In genomic region chr18:24404591-24404990, GRCh38 we compare ENCODE assay signal across 37 cellular contexts. TPM values are rescaled to one million over a fixed set of nuclear protein-coding genes. Genes with fewer than 3 reads are reported as not detected.
A peak's percentile ranks its signal among the peaks of the same experiment; 100 is the strongest.
DNase-seq lines count a peak whose midpoint lies in the region; ATAC-seq, FAIRE-seq and TF ChIP-seq lines count a peak whose summit lies in the region.
"Had no signal": no experiment of that assay in that cellular context is flagged by ENCODE, and none has a peak within 500 bp of the region (broad histone marks: within the 10 kb centered on the region; RNA-seq: fewer than 3 reads in every experiment).

No MANE protein-coding gene starts in this region.

- no peaks in the 10 kb centered on the region for H3K36me3 ChIP-seq in endodermal cell (ENCODE audit: control insufficient read depth, insufficient read depth, low read length)
- no peaks in the 10 kb centered on the region for H3K36me3 ChIP-seq in thyroid gland
- H3K36me3 ChIP-seq in vagina, result no peaks in the 10 kb centered on the region
- no peaks in the 10 kb centered on the region for H3K36me3 ChIP-seq in pancreas
- H3K36me3 ChIP-seq: BE2C; BLaER1; BLaER1 treated with 17β-estradiol and CSF1 and Interleukin-3, amounts not matched to agents 10 nM and 100 nM had no signal

- no peaks in the 10 kb centered on the region for H3K36me3 Mint-ChIP-seq in endodermal cell (ENCODE audit: low read depth)
- H3K36me3 Mint-ChIP-seq: CD14-positive monocyte; CD4-positive, alpha-beta memory T cell; CD4-positive, CD25-positive, alpha-beta regulatory T cell; CD8-positive, alpha-beta memory T cell; CD8-positive, alpha-beta T cell had no signal

- H3K9me3 Mint-ChIP-seq in endodermal cell, result peaks cover 14% of the 10 kb centered on the region
- H3K9me3 Mint-ChIP-seq: CD4-positive, alpha-beta T cell; CD8-positive, alpha-beta T cell had no signal

- H3K27me3 Mint-ChIP-seq in endodermal cell (ENCODE audit: insufficient read depth), result peaks cover 10% of the 10 kb centered on the region

- H3K9me3 ChIP-seq in endodermal cell (ENCODE audit: control insufficient read depth, low read length) (peaks cover 10% of the 10 kb centered on the region), thyroid gland (no peaks in the 10 kb centered on the region), vagina (no peaks in the 10 kb centered on the region), pancreas (no peaks in the 10 kb centered on the region)
- H3K9me3 ChIP-seq: A549; BE2C; BLaER1; BLaER1 treated with 17β-estradiol and CSF1 and Interleukin-3, amounts not matched to agents 10 nM and 100 nM; Caco-2 had no signal

- no peak for FAIRE-seq in pancreas (lab: Jason Lieb, UNC)
- FAIRE-seq: A204.1, A549, D721Med had no signal

- no peak for ATAC-seq in pancreas
- ATAC-seq: A549; CD8-positive, alpha-beta T cell had no signal

- intact Hi-C loops in thyroid gland (cut with DNase I), result no loop called here
- intact Hi-C loops in vagina (cut with DNase I), result no loop called here
- intact Hi-C loops in pancreas (cut with DNase I), result no loop called here

- no peak overlapping the region for H3K27ac ChIP-seq in endodermal cell (ENCODE audit: low read depth, low read length)
- H3K27ac ChIP-seq in thyroid gland, result no peak overlapping the region
- no peak overlapping the region for H3K27ac ChIP-seq in vagina
- no peak overlapping the region for H3K27ac ChIP-seq in pancreas
- H3K27ac ChIP-seq: 22Rv1; A549; BLaER1; BLaER1 treated with 17β-estradiol and CSF1 and Interleukin-3, amounts not matched to agents 10 nM and 100 nM; C4-2B had no signal

- H3K4me1 ChIP-seq in endodermal cell (ENCODE audit: control insufficient read depth, insufficient read depth, low read length), result no peaks in the 10 kb centered on the region
- H3K4me1 ChIP-seq in thyroid gland, result no peaks in the 10 kb centered on the region
- no peaks in the 10 kb centered on the region for H3K4me1 ChIP-seq in vagina
- H3K4me1 ChIP-seq in pancreas, result no peaks in the 10 kb centered on the region
- H3K4me1 ChIP-seq: A549; BE2C; BLaER1; BLaER1 treated with 17β-estradiol and CSF1 and Interleukin-3, amounts not matched to agents 10 nM and 100 nM; Caco-2 had no signal

- no peak overlapping the region for H3K4me3 Mint-ChIP-seq in endodermal cell
- H3K4me3 Mint-ChIP-seq: B cell; CD14-positive monocyte; CD4-positive, alpha-beta memory T cell; CD4-positive, alpha-beta T cell; CD4-positive, CD25-positive, alpha-beta regulatory T cell; CD8-positive, alpha-beta memory T cell; CD8-positive, alpha-beta T cell had no signal

- no peaks in the 10 kb centered on the region for H3K27me3 ChIP-seq in endodermal cell (ENCODE audit: control insufficient read depth, insufficient read depth, low read length, poor library complexity, severe bottlenecking)
- H3K27me3 ChIP-seq in thyroid gland, result no peaks in the 10 kb centered on the region
- H3K27me3 ChIP-seq in vagina, result no peaks in the 10 kb centered on the region
- H3K27me3 ChIP-seq in pancreas, result no peaks in the 10 kb centered on the region
- H3K27me3 ChIP-seq: BE2C; BLaER1; BLaER1 treated with 17β-estradiol and CSF1 and Interleukin-3, amounts not matched to agents 10 nM and 100 nM had no signal

- H3K9ac ChIP-seq in endodermal cell (ENCODE audit: extremely low read depth, low read length, poor library complexity, severe bottlenecking), result no peak overlapping the region
- H3K9ac ChIP-seq: BLaER1; BLaER1 treated with 17β-estradiol and CSF1 and Interleukin-3, amounts not matched to agents 10 nM and 100 nM had no signal

- TF ChIP-seq POLR2A in thyroid gland (IDR thresholded peaks at IDR 0.05) (no peak), vagina (IDR thresholded peaks at IDR 0.05) (no peak)

- H3K4me3 ChIP-seq in endodermal cell (ENCODE audit: low read length), result peak overlapping the region; percentile 64
- H3K4me3 ChIP-seq in thyroid gland (replicated peaks in 1 of 3), result no peak overlapping the region
- H3K4me3 ChIP-seq in vagina, result no peak overlapping the region
- no peak overlapping the region for H3K4me3 ChIP-seq in pancreas
- H3K4me3 ChIP-seq: A549; BLaER1; BLaER1 treated with 17β-estradiol and CSF1 and Interleukin-3, amounts not matched to agents 10 nM and 100 nM had no signal

- peaks cover 13% of the 10 kb centered on the region for H3K4me1 Mint-ChIP-seq in endodermal cell
- H3K4me1 Mint-ChIP-seq: B cell; CD4-positive, alpha-beta memory T cell; CD4-positive, CD25-positive, alpha-beta regulatory T cell; CD8-positive, alpha-beta memory T cell had no signal

- no peak for DNase-seq in endodermal cell
- peak; percentile 70 to 73 for DNase-seq in thyroid gland
- peak; percentile 4 to 5 for DNase-seq in vagina (ENCODE audit: extremely low spot score in 2 of 2)
- DNase-seq in pancreas, result no peak
- DNase-seq in C1 segment of cervical spinal cord (lab: John Stamatoyannopoulos, UW), result no peak
- no peak for DNase-seq in NCI-H2171 treated with DMSO at 0.1 percent for 48 hours (lab: John Stamatoyannopoulos, UW)
- DNase-seq: 8988T; ACHN; AML-193; BE2C; Caco-2; Calu3; CD4-positive, alpha-beta memory T cell; CD4-positive, alpha-beta T cell; CD4-positive, CD25-positive, alpha-beta regulatory T cell; CD8-positive, alpha-beta memory T cell; CD8-positive, alpha-beta T cell; COR-L47; DMS 273 treated with DMSO at 0.1 percent for 48 hours; DMS153; DMS53; DMS79; DMS79 treated with DMSO at 0.1 percent for 48 hours; DND-41; EL had no signal

- no peak overlapping the region for H3K27ac Mint-ChIP-seq in endodermal cell
- H3K27ac Mint-ChIP-seq: B cell; CD14-positive monocyte; CD4-positive, alpha-beta memory T cell; CD4-positive, alpha-beta T cell; CD4-positive, CD25-positive, alpha-beta regulatory T cell; CD8-positive, alpha-beta memory T cell; CD8-positive, alpha-beta T cell had no signal

- TF ChIP-seq CTCF in endodermal cell (conservative IDR thresholded peaks at IDR 0.05), result no peak
- TF ChIP-seq CTCF in thyroid gland (IDR thresholded peaks at IDR 0.05), result no peak
- no peak for TF ChIP-seq CTCF in vagina (IDR thresholded peaks at IDR 0.05)
- TF ChIP-seq CTCF in pancreas (IDR thresholded peaks at IDR 0.05), result no peak

- 94% methylated on average over 2 of the region's 3 CpGs; no CpG with 5 or more reads in 1 of the 2 experiments for WGBS in endodermal cell (ENCODE audit: insufficient coverage in 1 of 2, insufficient read length in 1 of 2), 2 experiments
- 50 to 55% methylated on average over 3 of the region's 3 CpGs for WGBS in thyroid gland, 2 donors
- WGBS in pancreas, 2 donors, result 72 to 74% methylated on average over 3 of the region's 3 CpGs

RNA-seq across cellular contexts. Expression of gene OSBPL1A, which starts 7.0 kb away (rescaled TPM):
- total RNA-seq in endodermal cell (10 to 100 TPM; 29.7 to 36.9 TPM), thyroid gland (10 to 100 TPM; 47.0 to 57.4 (median 48.2) TPM), vagina (33.9 TPM), pancreas (10 to 100 TPM in 4 of 6 donors, 1 to 10 TPM in 2; 8.9 to 17.9 (median 11.4) TPM)
- polyA plus RNA-seq in endodermal cell (2013, experiment 1 of 2), result 36.8 TPM
- polyA plus RNA-seq in endodermal cell (2013, experiment 2 of 2), result 33.2 TPM
- polyA plus RNA-seq in pancreas, result 10 to 100 TPM in 1 of 2 donors, 1 to 10 TPM in 1; 5.8 to 10.7 TPM

RNA-seq across cellular contexts. Expression of gene IMPACT, which starts 21.9 kb away (rescaled TPM):
- 10 to 100 TPM; 44.0 to 59.2 TPM for total RNA-seq in endodermal cell
- polyA plus RNA-seq in endodermal cell (2013, experiment 1 of 2), result 29.7 TPM
- polyA plus RNA-seq in endodermal cell (2013, experiment 2 of 2), result 28.3 TPM
- 10 to 100 TPM; 28.5 to 34.1 (median 32.6) TPM for total RNA-seq in thyroid gland
- 10.3 TPM for total RNA-seq in vagina
- total RNA-seq in pancreas, result 10 to 100 TPM; 12.4 to 23.7 (median 18.5) TPM
- 1 to 10 TPM; 7.1 to 8.0 TPM for polyA plus RNA-seq in pancreas

RNA-seq across cellular contexts. Expression of gene HRH4, which starts 55.8 kb away (rescaled TPM):
- total RNA-seq in endodermal cell (under 1 TPM in 1 of 2 donors, not detected in 1; 0.20 TPM), thyroid gland (not detected), vagina (not detected), pancreas (under 1 TPM in 1 of 6 donors, not detected in 5; 0.06 TPM)
- 0.07 TPM for polyA plus RNA-seq in endodermal cell (2013, experiment 1 of 2)
- not detected for polyA plus RNA-seq in endodermal cell (2013, experiment 2 of 2)
- polyA plus RNA-seq in pancreas, result not detected
- total RNA-seq: A172; Caco-2; CD8-positive, alpha-beta memory T cell; CD8-positive, alpha-beta T cell; Daoy had no signal
- polyA plus RNA-seq: BJ; CD8-positive, alpha-beta memory T cell had no signal

Comparison
In these comparisons a context has a peak if more than half of its experiments do, and no peak if none do; other contexts are left out.
1. DNase-seq: peak in thyroid gland (2 of 2) and vagina (2 of 2); none in endodermal cell (single experiment), pancreas (0 of 6), C1 segment of cervical spinal cord (0 of 14) and NCI-H2171 treated with DMSO at 0.1 percent for 48 hours (single experiment).